In genomic region chr10:86263209-86263608, GRCh38 we compare ENCODE assay signal across 1 cellular context.
TF ChIP-seq lines count a peak whose summit lies in the region.

No MANE protein-coding gene starts in this region.

TF ChIP-seq in HepG2, 621 proteins besides CTCF, POLR2A, EP300 and RAD21:
- TF ChIP-seq SNAPC5 (CRISPR knock-in tag; IDR thresholded peaks at IDR 0.05; ENCODE audit: borderline replicate concordance), result no peak
- TF ChIP-seq HDAC2 (CRISPR knock-in tag; IDR thresholded peaks at IDR 0.05), result no peak
- no peak for TF ChIP-seq POGK (CRISPR knock-in tag; conservative IDR thresholded peaks at IDR 0.05)
- no peak for TF ChIP-seq PHF8 (CRISPR knock-in tag; IDR thresholded peaks at IDR 0.05)
- no peak for TF ChIP-seq GPN1 (CRISPR knock-in tag; IDR thresholded peaks at IDR 0.05; ENCODE audit: borderline replicate concordance)
- TF ChIP-seq ZNF33A (CRISPR knock-in tag; IDR thresholded peaks at IDR 0.05; ENCODE audit: borderline replicate concordance), result no peak
- TF ChIP-seq ZNF513 (CRISPR knock-in tag; conservative IDR thresholded peaks at IDR 0.05), result no peak
- no peak for TF ChIP-seq MIXL1 (CRISPR knock-in tag; IDR thresholded peaks at IDR 0.05)
- no peak for TF ChIP-seq REL (CRISPR knock-in tag; conservative IDR thresholded peaks at IDR 0.05)
- no peak for TF ChIP-seq ZNF687 (CRISPR knock-in tag; IDR thresholded peaks at IDR 0.05)
- no peak for TF ChIP-seq ZBTB10 (CRISPR knock-in tag; IDR thresholded peaks at IDR 0.05; ENCODE audit: borderline replicate concordance)
- TF ChIP-seq ZNF136 (CRISPR knock-in tag; IDR thresholded peaks at IDR 0.05; ENCODE audit: low read depth), result no peak
- TF ChIP-seq FOSL2 (CRISPR knock-in tag; IDR thresholded peaks at IDR 0.05), result no peak
- no peak for TF ChIP-seq HMG20A (CRISPR knock-in tag; IDR thresholded peaks at IDR 0.05; ENCODE audit: borderline replicate concordance)
- TF ChIP-seq ZNF639 (CRISPR knock-in tag; conservative IDR thresholded peaks at IDR 0.05), result no peak
- no peak for TF ChIP-seq GPBP1L1 (CRISPR knock-in tag; IDR thresholded peaks at IDR 0.05)
